Comparison of ENCODE assay signal across 1 cellular context in genomic region chr4:187827631-187828030, GRCh38.
TF ChIP-seq lines count a peak whose summit lies in the region.

No MANE protein-coding gene starts in this region.

TF ChIP-seq in IMR-90, 13 proteins besides CTCF, POLR2A, EP300 and RAD21 (continued from another document):
- no peak for TF ChIP-seq FOS (IDR thresholded peaks at IDR 0.05; ENCODE audit: low read depth, low read length)
- TF ChIP-seq CEBPB (IDR thresholded peaks at IDR 0.05; ENCODE audit: low read depth, low read length): no peak
- no peak for TF ChIP-seq RCOR1 (IDR thresholded peaks at IDR 0.05; ENCODE audit: insufficient replicate concordance, low read length)
- TF ChIP-seq, protein P1, sequence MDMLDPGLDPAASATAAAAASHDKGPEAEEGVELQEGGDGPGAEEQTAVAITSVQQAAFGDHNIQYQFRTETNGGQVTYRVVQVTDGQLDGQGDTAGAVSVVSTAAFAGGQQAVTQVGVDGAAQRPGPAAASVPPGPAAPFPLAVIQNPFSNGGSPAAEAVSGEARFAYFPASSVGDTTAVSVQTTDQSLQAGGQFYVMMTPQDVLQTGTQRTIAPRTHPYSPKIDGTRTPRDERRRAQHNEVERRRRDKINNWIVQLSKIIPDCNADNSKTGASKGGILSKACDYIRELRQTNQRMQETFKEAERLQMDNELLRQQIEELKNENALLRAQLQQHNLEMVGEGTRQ (IDR thresholded peaks at IDR 0.05; ENCODE audit: low read depth, low read length): no peak
- TF ChIP-seq, protein P2, sequence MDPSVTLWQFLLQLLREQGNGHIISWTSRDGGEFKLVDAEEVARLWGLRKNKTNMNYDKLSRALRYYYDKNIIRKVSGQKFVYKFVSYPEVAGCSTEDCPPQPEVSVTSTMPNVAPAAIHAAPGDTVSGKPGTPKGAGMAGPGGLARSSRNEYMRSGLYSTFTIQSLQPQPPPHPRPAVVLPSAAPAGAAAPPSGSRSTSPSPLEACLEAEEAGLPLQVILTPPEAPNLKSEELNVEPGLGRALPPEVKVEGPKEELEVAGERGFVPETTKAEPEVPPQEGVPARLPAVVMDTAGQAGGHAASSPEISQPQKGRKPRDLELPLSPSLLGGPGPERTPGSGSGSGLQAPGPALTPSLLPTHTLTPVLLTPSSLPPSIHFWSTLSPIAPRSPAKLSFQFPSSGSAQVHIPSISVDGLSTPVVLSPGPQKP (IDR thresholded peaks at IDR 0.05; ENCODE audit: borderline replicate concordance, low read depth, low read length): no peak
